ENCODE assay signal across 8 cellular contexts in genomic region chr5:160119905-160120266, GRCh38. TPM values are rescaled to one million over a fixed set of nuclear protein-coding genes. Genes with fewer than 3 reads are reported as not detected.
DNase-seq lines count a peak whose midpoint lies in the region; ATAC-seq and TF ChIP-seq lines count a peak whose summit lies in the region.

No MANE protein-coding gene starts in this region.

- H3K4me3 Mint-ChIP-seq in progenitor cell of endocrine pancreas (ENCODE audit: low read depth): peak overlapping the region; percentile 100

- WGBS in mammary epithelial cell (ENCODE audit: low coverage, missing lambda C conversion rate): 15% methylated on average over 10 of the region's 12 CpGs

- no peaks in the 10 kb centered on the region for H3K9me3 ChIP-seq in mammary epithelial cell (replicated peaks; ENCODE audit: insufficient read depth, low read length)

- peaks cover 34% of the 10 kb centered on the region for H3K79me2 ChIP-seq in mammary epithelial cell (ENCODE audit: insufficient read depth, low read length)

- H3K9me3 Mint-ChIP-seq in progenitor cell of endocrine pancreas (ENCODE audit: low read depth): no peaks in the 10 kb centered on the region

- H3K27ac Mint-ChIP-seq in progenitor cell of endocrine pancreas: peak overlapping the region; percentile 97

- no TSS peak for BruUV-seq in mammary epithelial cell (replicated peaks; lab: Mats Ljungman, UMichigan)

- DNase-seq in mammary epithelial cell: no peak
- DNase-seq in progenitor cell of endocrine pancreas (ENCODE audit: low spot score, unreplicated experiment): no peak
- DNase-seq in NCI-H774 (lab: John Stamatoyannopoulos, UW): no peak
- no peak for DNase-seq in NCI-H1694 treated with DMSO at 0.1 percent for 48 hours (lab: John Stamatoyannopoulos, UW)
- DNase-seq in activated CD8-positive, alpha-beta memory T cell treated with anti-CD3 and anti-CD28 coated beads, Interleukin-2, amount 50 U/mL, for 48 hours: no peak

- ATAC-seq in GM18907 (IDR thresholded peaks at IDR 0.05; ENCODE audit: unreplicated experiment) (peak; percentile 10), HG03064 (IDR thresholded peaks at IDR 0.05; ENCODE audit: low read depth, unreplicated experiment) (peak; percentile 4), HG03460 (IDR thresholded peaks at IDR 0.05; ENCODE audit: unreplicated experiment) (no peak)

- H3K36me3 Mint-ChIP-seq in progenitor cell of endocrine pancreas (ENCODE audit: insufficient read depth): peaks cover 6% of the 10 kb centered on the region

- no peak overlapping the region for H3K27ac ChIP-seq in mammary epithelial cell (ENCODE audit: insufficient read depth, low read depth, low read length)

- TF ChIP-seq CTCF in mammary epithelial cell (conservative IDR thresholded peaks at IDR 0.05 in 1 of 2, IDR thresholded peaks at IDR 0.05 in 1 of 2; ENCODE audit: extremely low read depth in 1 of 2, insufficient read depth in 1 of 2, low read depth in 1 of 2, low read length in 2 of 2): peak in 1 of 2 donors; percentile 7
- TF ChIP-seq CTCF in progenitor cell of endocrine pancreas (IDR thresholded peaks at IDR 0.05; ENCODE audit: unreplicated experiment): no peak

- peak overlapping the region; percentile 71 for H2AFZ ChIP-seq in mammary epithelial cell (ENCODE audit: low read depth, low read length)

- no peaks in the 10 kb centered on the region for H4K20me1 ChIP-seq in mammary epithelial cell (ENCODE audit: insufficient read depth, low read length)

- no peak overlapping the region for H3K4me3 ChIP-seq in mammary epithelial cell (replicated peaks in 1 of 3; ENCODE audit: insufficient read depth in 1 of 3, low read depth in 2 of 3, low read length in 3 of 3)

- CTCF ChIA-PET in mammary epithelial cell (lab: Charles Lee; ENCODE audit: low non-redundant PET): no interaction called here

- H3K27me3 ChIP-seq in mammary epithelial cell (ENCODE audit: insufficient read depth, low read length): no peaks in the 10 kb centered on the region

- dilution Hi-C loops in mammary epithelial cell (cut with HindIII; ENCODE audit: low sequenced_read_pairs): no loop called here

- intact Hi-C loops in mammary epithelial cell (cut with micrococcal nuclease): loop anchor here (1.0 kb wide), 3 partner anchors 37 to 225 kb away; no protein-coding TSS in a partner anchor

- H3K4me1 Mint-ChIP-seq in progenitor cell of endocrine pancreas (ENCODE audit: low read depth): peaks cover 5% of the 10 kb centered on the region

- H3K4me1 ChIP-seq in mammary epithelial cell (ENCODE audit: insufficient read depth, low read length): peaks cover 7% of the 10 kb centered on the region

- in situ Hi-C loops in mammary epithelial cell (cut with MboI; ENCODE audit: low sequenced_read_pairs in 2 of 2): no loop called here

- H3K4me2 ChIP-seq in mammary epithelial cell (ENCODE audit: insufficient read depth, low read depth, low read length): peak overlapping the region; percentile 62

- H3K9ac ChIP-seq in mammary epithelial cell (ENCODE audit: insufficient read depth, low read length): no peak overlapping the region

- no peaks in the 10 kb centered on the region for H3K27me3 Mint-ChIP-seq in progenitor cell of endocrine pancreas

- peaks cover 4% of the 10 kb centered on the region for H3K36me3 ChIP-seq in mammary epithelial cell (ENCODE audit: insufficient read depth, low read length)

RNA-seq across cellular contexts. Expression of gene PWWP2A, which starts 0.6 kb away (rescaled TPM):
- 10 to 100 TPM; 14.7 to 16.7 TPM for total RNA-seq in mammary epithelial cell
- 8.4 TPM for polyA plus RNA-seq in mammary epithelial cell
- 1.8 TPM for polyA minus RNA-seq in mammary epithelial cell
- 33.3 and 42.7 TPM in 2 replicates for total RNA-seq in progenitor cell of endocrine pancreas
